ENCODE assay signal across 1 cellular context in genomic region chr7:41720046-41720445, GRCh38.
TF ChIP-seq lines count a peak whose summit lies in the region.

No MANE protein-coding gene starts in this region.

TF ChIP-seq in GM23338, 12 proteins besides CTCF, POLR2A, EP300 and RAD21 (continued from another document):
- no peak for TF ChIP-seq ETS1 (IDR thresholded peaks at IDR 0.05)
